In the genomic region with DNA sequence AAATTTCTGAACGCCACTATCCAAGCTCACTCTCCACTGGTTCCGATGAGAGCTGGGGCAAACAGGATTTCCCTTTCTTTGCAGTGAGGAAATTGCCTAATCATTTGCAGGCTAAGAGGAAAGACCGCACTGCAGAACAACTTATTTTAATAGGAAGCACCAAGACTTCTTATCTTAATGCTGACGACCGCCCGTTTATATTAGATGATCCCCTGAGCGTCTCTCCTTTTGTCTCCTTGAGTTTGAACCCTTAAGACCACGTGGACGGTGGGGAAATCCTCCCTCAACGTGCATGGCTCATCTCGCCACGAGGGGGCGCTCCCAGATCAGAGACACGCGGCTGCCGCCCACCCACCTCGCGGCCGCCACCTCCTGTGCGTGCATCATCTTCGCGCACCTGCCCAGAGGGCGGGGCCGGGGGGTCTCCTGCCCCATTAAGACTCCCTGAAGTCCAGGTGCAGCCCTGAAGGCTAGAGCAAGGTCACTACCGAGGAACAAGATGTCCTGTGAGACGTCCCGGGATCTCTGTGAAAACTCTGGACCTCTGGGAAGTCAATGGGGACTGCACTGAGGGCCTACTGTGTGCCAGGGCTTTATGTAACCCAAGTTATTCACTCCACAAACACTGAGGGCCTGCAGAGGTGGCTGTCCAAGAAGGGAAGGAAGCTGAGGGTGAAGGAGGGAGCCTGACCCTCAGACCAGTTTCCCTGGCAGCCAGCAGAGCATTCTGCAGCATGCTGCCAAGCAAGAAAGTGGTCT, we compare ENCODE assay signal across 8 cellular contexts. TPM values are rescaled to one million over a fixed set of nuclear protein-coding genes. Genes with fewer than 3 reads are reported as not detected.
DNase-seq lines count a peak whose midpoint lies in the region; ATAC-seq and TF ChIP-seq lines count a peak whose summit lies in the region.

No MANE protein-coding gene starts in this region.

- no peak overlapping the region for H3K27ac ChIP-seq in IMR-90 (ENCODE audit: insufficient read depth, low read length)
- H3K27ac ChIP-seq in neutrophil: peak overlapping the region; percentile 86
- peak overlapping the region in 1 of 5 donors; percentile 27 for H3K27ac ChIP-seq in stomach

- H3K23ac ChIP-seq in IMR-90 (ENCODE audit: low read depth, low read length): no peak overlapping the region

- TF ChIP-seq POLR2A in IMR-90 (IDR thresholded peaks at IDR 0.05; ENCODE audit: low read depth, low read length): no peak
- no peak for TF ChIP-seq POLR2A in stomach (IDR thresholded peaks at IDR 0.05)

- peak overlapping the region; percentile 50 for H3K4me3 Mint-ChIP-seq in activated T-helper 2 cell treated with anti-CD3 and anti-CD28 coated beads, Interferon-gamma antibody, Interleukin-2, Interleukin-4, amounts not matched to agents 10 μg/mL and 5 μg/mL and 100 μg/mL, durations not matched to agents 14 hours and 24 hours and 36 hours (ENCODE audit: low read depth)

- H3K27ac Mint-ChIP-seq in activated T-helper 2 cell treated with anti-CD3 and anti-CD28 coated beads, Interferon-gamma antibody, Interleukin-2, Interleukin-4, amounts not matched to agents 10 μg/mL and 5 μg/mL and 100 μg/mL, durations not matched to agents 14 hours and 24 hours and 36 hours: no peak overlapping the region

- H2BK5ac ChIP-seq in IMR-90 (ENCODE audit: low read depth, low read length, poor library complexity, severe bottlenecking): no peak overlapping the region

- peak; percentile 86 for TF ChIP-seq CTCF in IMR-90 (conservative IDR thresholded peaks at IDR 0.05; ENCODE audit: low read depth, low read length)
- TF ChIP-seq CTCF in fibroblast of villous mesenchyme (IDR thresholded peaks at IDR 0.05; ENCODE audit: insufficient read depth, low read depth, low read length): peak; percentile 89
- peak; percentile 72 for TF ChIP-seq CTCF in neutrophil (IDR thresholded peaks at IDR 0.05)
- peak in 5 of 7 experiments; percentile 78 to 95 (median 89) for TF ChIP-seq CTCF in stomach (IDR thresholded peaks at IDR 0.05)

- H3K36me3 Mint-ChIP-seq in activated T-helper 2 cell treated with anti-CD3 and anti-CD28 coated beads, Interferon-gamma antibody, Interleukin-2, Interleukin-4, amounts not matched to agents 10 μg/mL and 5 μg/mL and 100 μg/mL, durations not matched to agents 14 hours and 24 hours and 36 hours (ENCODE audit: low read depth): no peaks in the 10 kb centered on the region

- H4K8ac ChIP-seq in IMR-90 (ENCODE audit: low read depth in 2 of 2, low read length in 2 of 2): no peak overlapping the region

- WGBS in IMR-90 (ENCODE audit: extremely low coverage in 2 of 2, insufficient read length in 1 of 2), 2 experiments: 3% methylated on average over 8 of the region's 27 CpGs; no CpG with 5 or more reads in 1 of the 2 experiments
- 4 to 8% (median 4%) methylated on average over 12 to 27 of the region's 27 CpGs for whole genome bisulfite sequencing in stomach, 5 donors

- H3K9me3 ChIP-seq in ES-I3 (ENCODE audit: control insufficient read depth, insufficient read depth, low read length) (no peaks in the 10 kb centered on the region), IMR-90 (ENCODE audit: control insufficient read depth, insufficient read depth, low read length) (no peaks in the 10 kb centered on the region), neutrophil (no peaks in the 10 kb centered on the region), stomach (no peaks in the 10 kb centered on the region)

- no peak overlapping the region for H3K4ac ChIP-seq in IMR-90 (ENCODE audit: low read depth, low read length)

- H3K4me2 ChIP-seq in IMR-90 (ENCODE audit: low read depth, low read length): peak overlapping the region; percentile 5; the same call in 1 of the 2 replicates

- H3K4me3 ChIP-seq in IMR-90 (ENCODE audit: insufficient read depth, low read depth, low read length) (no peak overlapping the region), fibroblast of villous mesenchyme (ENCODE audit: low read depth, low read length) (no peak overlapping the region), neutrophil (ENCODE audit: low read depth in 1 of 2, low read length in 1 of 2) (peak overlapping the region; percentile 56 to 62), stomach (peak overlapping the region in 1 of 4 donors; percentile 2)

- POLR2A ChIA-PET in IMR-90 (lab: Charles Lee; ENCODE audit: unreplicated experiment): no interaction called here

- BruUV-seq in IMR-90 (replicated peaks; lab: Mats Ljungman, UMichigan): no TSS peak

- peaks cover 60% of the 10 kb centered on the region for H3K27me3 ChIP-seq in IMR-90 (ENCODE audit: control insufficient read depth, insufficient read depth, low read length)
- no peaks in the 10 kb centered on the region for H3K27me3 ChIP-seq in neutrophil
- H3K27me3 ChIP-seq in stomach: peaks cover 0 to 44% (median 0%) of the 10 kb centered on the region in 3 donors

- H2BK120ac ChIP-seq in IMR-90 (ENCODE audit: low read depth, low read length): no peak overlapping the region

- no peak overlapping the region for H2BK20ac ChIP-seq in IMR-90 (ENCODE audit: low read depth, low read length)

- H4K5ac ChIP-seq in IMR-90 (ENCODE audit: low read depth, low read length): no peak overlapping the region

- peaks cover 13% of the 10 kb centered on the region for H3K27me3 Mint-ChIP-seq in activated T-helper 2 cell treated with anti-CD3 and anti-CD28 coated beads, Interferon-gamma antibody, Interleukin-2, Interleukin-4, amounts not matched to agents 10 μg/mL and 5 μg/mL and 100 μg/mL, durations not matched to agents 14 hours and 24 hours and 36 hours (ENCODE audit: low read depth)

- peak overlapping the region; percentile 84 for H2AFZ ChIP-seq in IMR-90 (replicated peaks; ENCODE audit: low read length, poor library complexity)

- peak; percentile 84 for TF ChIP-seq RAD21 in IMR-90 (IDR thresholded peaks at IDR 0.05; ENCODE audit: low read length)

- H2BK15ac ChIP-seq in IMR-90 (ENCODE audit: low read depth, low read length): no peak overlapping the region

- H3K4me1 ChIP-seq in ES-I3 (ENCODE audit: insufficient read depth, low read length) (peaks cover 17% of the 10 kb centered on the region), IMR-90 (ENCODE audit: control insufficient read depth, insufficient read depth, low read length) (no peaks in the 10 kb centered on the region), neutrophil (ENCODE audit: control insufficient read depth in 1 of 2, insufficient read depth in 1 of 2, low read depth in 1 of 2, low read length in 1 of 2) (peaks cover 47 to 53% of the 10 kb centered on the region in 2 experiments), stomach (peaks cover 0 to 14% (median 8%) of the 10 kb centered on the region in 4 donors)

- peaks cover 13% of the 10 kb centered on the region for H3K4me1 Mint-ChIP-seq in activated T-helper 2 cell treated with anti-CD3 and anti-CD28 coated beads, Interferon-gamma antibody, Interleukin-2, Interleukin-4, amounts not matched to agents 10 μg/mL and 5 μg/mL and 100 μg/mL, durations not matched to agents 14 hours and 24 hours and 36 hours (ENCODE audit: low read depth)

- CTCF ChIA-PET in IMR-90 (lab: Yijun Ruan, JAX): interaction anchor here (0.6 to 1.6 kb wide), 7 partner anchors 27 to 412 kb away, joined by 3 to 13 read pairs (median 7); no protein-coding TSS in a partner anchor

- peak; percentile 54 for DNase-seq in IMR-90
- DNase-seq in RKO (ENCODE audit: low spot score): peak; percentile 66
- peak; percentile 61 for DNase-seq in activated T-helper 2 cell treated with anti-CD3 and anti-CD28 coated beads, Interferon-gamma antibody, Interleukin-2, Interleukin-4, amounts not matched to agents 10 μg/mL and 5 μg/mL and 100 μg/mL, durations not matched to agents 14 hours and 24 hours and 36 hours (ENCODE audit: low spot score)
- DNase-seq in fibroblast of villous mesenchyme (ENCODE audit: low read depth): peak; percentile 70
- DNase-seq in stomach: peak; percentile 69
- DNase-seq in NCI-H187 treated with DMSO at 0.1 percent for 48 hours (lab: John Stamatoyannopoulos, UW): no peak

- dilution Hi-C loops in IMR-90 (cut with HindIII; ENCODE audit: low sequenced_read_pairs, unreplicated experiment): no loop called here

- no peaks in the 10 kb centered on the region for H3K79me1 ChIP-seq in IMR-90 (ENCODE audit: low read depth in 1 of 2, low read length in 2 of 2)

- intact Hi-C loops in IMR-90 (cut with micrococcal nuclease): loop anchor here (1.0 kb wide), 4 partner anchors 137 to 486 kb away; no protein-coding TSS in a partner anchor
- intact Hi-C loops in activated T-helper 2 cell treated with anti-CD3 and anti-CD28 coated beads, Interferon-gamma antibody, Interleukin-2, Interleukin-4, amounts not matched to agents 10 μg/mL and 5 μg/mL and 100 μg/mL, durations not matched to agents 14 hours and 24 hours and 36 hours (cut with micrococcal nuclease): loop anchor here (1.0 kb wide), 1 partner anchor 207 kb away; no protein-coding TSS in a partner anchor
- intact Hi-C loops in stomach (cut with DNase I; ENCODE audit: low total_unique reads): loop anchor here (5.0 kb wide), 1 partner anchor 207 kb away; no protein-coding TSS in a partner anchor

- H3K9ac ChIP-seq in ES-I3 (ENCODE audit: low read depth, low read length) (peak overlapping the region; percentile 43; the same call in 1 of the 2 replicates), IMR-90 (ENCODE audit: low read depth, low read length) (no peak overlapping the region)

- H3K36me3 ChIP-seq in ES-I3 (ENCODE audit: insufficient read depth, low read length): no peaks in the 10 kb centered on the region
- no peaks in the 10 kb centered on the region for H3K36me3 ChIP-seq in IMR-90 (ENCODE audit: control insufficient read depth, insufficient read depth, low read length)
- H3K36me3 ChIP-seq in neutrophil: no peaks in the 10 kb centered on the region
- no peaks in the 10 kb centered on the region for H3K36me3 ChIP-seq in stomach

- H3K18ac ChIP-seq in IMR-90 (ENCODE audit: low read depth, low read length): no peak overlapping the region

- no peaks in the 10 kb centered on the region for H3K9me3 Mint-ChIP-seq in activated T-helper 2 cell treated with anti-CD3 and anti-CD28 coated beads, Interferon-gamma antibody, Interleukin-2, Interleukin-4, amounts not matched to agents 10 μg/mL and 5 μg/mL and 100 μg/mL, durations not matched to agents 14 hours and 24 hours and 36 hours

- no peak for TF ChIP-seq EP300 in stomach (IDR thresholded peaks at IDR 0.05)

- no peaks in the 10 kb centered on the region for H4K20me1 ChIP-seq in IMR-90 (ENCODE audit: insufficient read depth, low read length)

- H2AK9ac ChIP-seq in IMR-90 (replicated peaks; ENCODE audit: low read depth, low read length, poor library complexity): no peak overlapping the region

- no peak overlapping the region for H3K56ac ChIP-seq in IMR-90 (ENCODE audit: extremely low read depth, insufficient read depth, low read length)

- peak; percentile 83 for ATAC-seq in IMR-90 (ENCODE audit: low read depth)

- H3K9me1 ChIP-seq in IMR-90 (ENCODE audit: insufficient read depth, low read length): no peaks in the 10 kb centered on the region

- H2AK5ac ChIP-seq in IMR-90 (ENCODE audit: low read depth, low read length): no peak overlapping the region; the same call in 1 of the 2 replicates

- in situ Hi-C loops in IMR-90 (cut with MboI; ENCODE audit: low sequenced_read_pairs): loop anchor here (5.0 to 10.0 kb wide), 2 partner anchors 171 to 207 kb away; no protein-coding TSS in a partner anchor

- H4K91ac ChIP-seq in IMR-90 (ENCODE audit: insufficient read depth, low read depth, low read length): no peak overlapping the region

- H3K14ac ChIP-seq in IMR-90 (replicated peaks; ENCODE audit: low read depth, low read length): no peak overlapping the region

RNA-seq across cellular contexts. Expression of a gene that starts 28.2 kb away (rescaled TPM):
- total RNA-seq in IMR-90 (2012; rRNA removed): not detected in 2 replicates
- not detected in 2 replicates for polyA plus RNA-seq in IMR-90 (2012; rRNA removed)
- polyA plus RNA-seq in IMR-90 (2012; cell fraction: cytosol; rRNA removed): not detected in 2 replicates
- not detected in 2 replicates for polyA plus RNA-seq in IMR-90 (2012; cell fraction: nucleus; rRNA removed; ENCODE audit: low replicate concordance)
- total RNA-seq in activated T-helper 2 cell treated with anti-CD3 and anti-CD28 coated beads, Interferon-gamma antibody, Interleukin-2, Interleukin-4, amounts not matched to agents 10 μg/mL and 5 μg/mL and 100 μg/mL, durations not matched to agents 14 hours and 24 hours and 36 hours: not detected in 2 replicates
- not detected in 2 replicates for total RNA-seq in fibroblast of villous mesenchyme
- not detected for total RNA-seq in stomach
- polyA plus RNA-seq in stomach: not detected

Comparison
In these comparisons a context has a peak if more than half of its experiments do, and no peak if none do; other contexts are left out.
1. H3K4me3 ChIP-seq: peak in neutrophil (2 of 2); none in IMR-90 (single experiment) and fibroblast of villous mesenchyme (single experiment).
2. Peak in every context shown above with its lines, with median percentiles within 50 percentile points of each other: CTCF ChIP-seq.